Comparison of ENCODE assay signal across 8 cellular contexts in genomic region chr20:17654649-17655285, GRCh38. TPM values are rescaled to one million over a fixed set of nuclear protein-coding genes. Genes with fewer than 3 reads are reported as not detected.
DNase-seq lines count a peak whose midpoint lies in the region; ATAC-seq and TF ChIP-seq lines count a peak whose summit lies in the region.

No MANE protein-coding gene starts in this region.

- peak; percentile 55 for TF ChIP-seq CTCF in VCaP (conservative IDR thresholded peaks at IDR 0.05)
- peak; percentile 63 for TF ChIP-seq CTCF in upper lobe of right lung (IDR thresholded peaks at IDR 0.05)

- H3K4me1 ChIP-seq in iPS DF 6.9 (ENCODE audit: control insufficient read depth, insufficient read depth, low read length): peaks cover 5% of the 10 kb centered on the region
- H3K4me1 ChIP-seq in upper lobe of right lung: peaks cover 34% of the 10 kb centered on the region

- no CpG with 5 or more reads among the region's 7 CpGs for WGBS in iPS DF 6.9 (ENCODE audit: insufficient coverage, insufficient read length)

- H3K27ac ChIP-seq in VCaP (no peak overlapping the region), iPS DF 6.9 (ENCODE audit: low read length) (no peak overlapping the region), upper lobe of right lung (no peak overlapping the region)

- DNase-seq in stimulated activated CD4-positive, alpha-beta T cell treated with anti-CD3 and anti-CD28 coated beads, Interleukin-12 subunit alpha, Interleukin-12 subunit beta, amount 100 ng/mL, for 4 hours: peak; percentile 10
- no peak for DNase-seq in stimulated activated CD4-positive, alpha-beta T cell treated with anti-CD3 and anti-CD28 coated beads, Interleukin-4, amount 100 ng/mL, for 24 hours
- DNase-seq in iPS DF 6.9 (ENCODE audit: low read depth, low spot score) (peak; percentile 27), upper lobe of right lung (peak; percentile 55), DMS153 treated with DMSO at 0.1 percent for 48 hours (lab: John Stamatoyannopoulos, UW; ENCODE audit: unreplicated experiment) (no peak), NCI-H146 (lab: John Stamatoyannopoulos, UW) (no peak), NCI-H2196 (lab: John Stamatoyannopoulos, UW; ENCODE audit: unreplicated experiment) (no peak)

- intact Hi-C loops in upper lobe of right lung (cut with DNase I): no loop called here

- H3K27me3 ChIP-seq in iPS DF 6.9 (ENCODE audit: control insufficient read depth, insufficient read depth, low read length): no peaks in the 10 kb centered on the region
- H3K27me3 ChIP-seq in upper lobe of right lung: no peaks in the 10 kb centered on the region

- no peaks in the 10 kb centered on the region for H3K9me3 ChIP-seq in iPS DF 6.9 (ENCODE audit: control insufficient read depth, insufficient read depth, low read length)
- no peaks in the 10 kb centered on the region for H3K9me3 ChIP-seq in upper lobe of right lung

- peaks cover 8% of the 10 kb centered on the region for H3K36me3 ChIP-seq in iPS DF 6.9 (ENCODE audit: control insufficient read depth, insufficient read depth, low read length)
- peaks cover 30% of the 10 kb centered on the region for H3K36me3 ChIP-seq in upper lobe of right lung

- ATAC-seq in upper lobe of right lung: no peak

- H3K4me3 ChIP-seq in iPS DF 6.9 (ENCODE audit: low read length) (no peak overlapping the region), upper lobe of right lung (no peak overlapping the region)

RNA-seq across cellular contexts. Expression of gene RRBP1, which starts 27.3 kb away (rescaled TPM):
- 166 TPM for total RNA-seq in upper lobe of right lung

RNA-seq across cellular contexts. Expression of gene BANF2, which starts 45.0 kb away (rescaled TPM):
- total RNA-seq in upper lobe of right lung: not detected

Comparison
In these comparisons a context has a peak if more than half of its experiments do, and no peak if none do; other contexts are left out.
1. DNase-seq: peak in stimulated activated CD4-positive, alpha-beta T cell treated with anti-CD3 and anti-CD28 coated beads, Interleukin-12 subunit alpha, Interleukin-12 subunit beta, amount 100 ng/mL, for 4 hours (single experiment), iPS DF 6.9 (single experiment) and upper lobe of right lung (single experiment); none in stimulated activated CD4-positive, alpha-beta T cell treated with anti-CD3 and anti-CD28 coated beads, Interleukin-4, amount 100 ng/mL, for 24 hours (single experiment), DMS153 treated with DMSO at 0.1 percent for 48 hours (single experiment), NCI-H146 (single experiment) and NCI-H2196 (single experiment).